24 cellular contexts compared by ENCODE assay signal in genomic region chr7:155585956-155586355, GRCh38. TPM values are rescaled to one million over a fixed set of nuclear protein-coding genes. Genes with fewer than 3 reads are reported as not detected.
A peak's percentile ranks its signal among the peaks of the same experiment; 100 is the strongest.
DNase-seq lines count a peak whose midpoint lies in the region; ATAC-seq and TF ChIP-seq lines count a peak whose summit lies in the region.
"Had no signal": no experiment of that assay in that cellular context is flagged by ENCODE, and none has a peak within 500 bp of the region (broad histone marks: within the 10 kb centered on the region; RNA-seq: fewer than 3 reads in every experiment).

No MANE protein-coding gene starts in this region.

- 96% methylated on average over 6 of the region's 6 CpGs; no CpG with 5 or more reads in 1 of the 2 experiments for WGBS in endodermal cell (ENCODE audit: insufficient coverage in 1 of 2, insufficient read length in 1 of 2), 2 experiments
- WGBS in trophoblast cell (ENCODE audit: extremely low coverage, insufficient coverage, insufficient read length), result no CpG with 5 or more reads among the region's 6 CpGs

- no peak overlapping the region for H3K14ac ChIP-seq in trophoblast cell (ENCODE audit: low read length)

- H3K27ac ChIP-seq in HEK293 (ENCODE audit: extremely low read depth, low read depth, low read length), result no peak overlapping the region
- H3K27ac ChIP-seq in endodermal cell (ENCODE audit: low read depth, low read length), result no peak overlapping the region
- no peak overlapping the region for H3K27ac ChIP-seq in trophoblast cell (ENCODE audit: low read depth, low read length)
- no peak overlapping the region for H3K27ac ChIP-seq in CD8-positive, alpha-beta memory T cell (ENCODE audit: low read depth, low read length)
- H3K27ac ChIP-seq: GM23248 had no signal

- H2AK5ac ChIP-seq in trophoblast cell (ENCODE audit: low read length), result no peak overlapping the region

- no peak overlapping the region for H4K12ac ChIP-seq in trophoblast cell (ENCODE audit: low read depth, low read length)

- H4K91ac ChIP-seq in trophoblast cell (ENCODE audit: low read depth, low read length), result no peak overlapping the region

- intact Hi-C loops in CD14-positive monocyte (cut with micrococcal nuclease), result no loop called here

- DNase-seq in CD14-positive monocyte (ENCODE audit: low spot score), result no peak
- DNase-seq in endodermal cell, result peak; percentile 20
- DNase-seq in trophoblast cell, result no peak
- DNase-seq in NCI-H1092 (lab: John Stamatoyannopoulos, UW), result no peak
- DNase-seq in CD8-positive, alpha-beta memory T cell, result no peak
- DNase-seq in activated naive CD8-positive, alpha-beta T cell treated with anti-CD3 and anti-CD28 coated beads, Interleukin-2, amount 50 U/mL, for 24 hours, result no peak
- DNase-seq: Calu3; CD8-positive, alpha-beta T cell; DMS153; GM23248; MG63; NCI-H2081; NCI-H2171; NCI-H446 treated with DMSO at 0.1 percent for 48 hours; PC-3; SHP77 had no signal

- no peaks in the 10 kb centered on the region for H3K79me2 ChIP-seq in trophoblast cell (ENCODE audit: control insufficient read depth, insufficient read depth, low read length, poor library complexity)

- H3K23ac ChIP-seq in trophoblast cell (ENCODE audit: low read length), result peak overlapping the region; percentile 34

- no peak overlapping the region for H3K9ac ChIP-seq in endodermal cell (ENCODE audit: extremely low read depth, low read length, poor library complexity, severe bottlenecking)
- no peak overlapping the region for H3K9ac ChIP-seq in trophoblast cell (ENCODE audit: low read length)
- H3K9ac ChIP-seq: GM23248 had no signal

- H3K27me3 ChIP-seq in endodermal cell (ENCODE audit: control insufficient read depth, insufficient read depth, low read length, poor library complexity, severe bottlenecking) (peaks cover 12% of the 10 kb centered on the region), trophoblast cell (ENCODE audit: insufficient read depth, low read length) (peaks cover 4% of the 10 kb centered on the region)
- peaks cover 3% of the 10 kb centered on the region for H3K27me3 ChIP-seq in CD8-positive, alpha-beta memory T cell (ENCODE audit: insufficient read depth, low read length, poor library complexity, severe bottlenecking)
- H3K27me3 ChIP-seq: MG63 had no signal

- H3K9me3 Mint-ChIP-seq in CD14-positive monocyte (peaks cover 0 to 4% (median 0%) of the 10 kb centered on the region in 7 donors), endodermal cell (no peaks in the 10 kb centered on the region)
- no peaks in the 10 kb centered on the region for H3K9me3 Mint-ChIP-seq in CD8-positive, alpha-beta memory T cell
- no peaks in the 10 kb centered on the region for H3K9me3 Mint-ChIP-seq in activated naive CD8-positive, alpha-beta T cell treated with anti-CD3 and anti-CD28 coated beads, Interleukin-2, amount 50 U/mL, for 24 hours
- H3K9me3 Mint-ChIP-seq: CD8-positive, alpha-beta T cell; H9 had no signal

- no peaks in the 10 kb centered on the region for H3K79me1 ChIP-seq in trophoblast cell (ENCODE audit: low read length)

- H3K4me2 ChIP-seq in trophoblast cell (ENCODE audit: low read length), result no peak overlapping the region

- POLR2A ChIA-PET in HEK293 (lab: Yijun Ruan, JAX), result no interaction called here
- POLR2A ChIA-PET in CD8-positive, alpha-beta memory T cell (lab: Charles Lee), result no interaction called here

- peak overlapping the region in 5 of 7 donors; percentile 24 to 61 (median 55) for H3K27ac Mint-ChIP-seq in CD14-positive monocyte
- H3K27ac Mint-ChIP-seq in endodermal cell, result no peak overlapping the region
- no peak overlapping the region for H3K27ac Mint-ChIP-seq in CD8-positive, alpha-beta memory T cell
- H3K27ac Mint-ChIP-seq in activated naive CD8-positive, alpha-beta T cell treated with anti-CD3 and anti-CD28 coated beads, Interleukin-2, amount 50 U/mL, for 24 hours, result no peak overlapping the region
- H3K27ac Mint-ChIP-seq: CD8-positive, alpha-beta T cell; H9 had no signal

- H3K27me3 Mint-ChIP-seq in CD14-positive monocyte (ENCODE audit: low read depth in 3 of 3) (peaks cover 1 to 8% (median 2%) of the 10 kb centered on the region in 3 donors), endodermal cell (ENCODE audit: insufficient read depth) (peaks cover 16% of the 10 kb centered on the region)
- H3K27me3 Mint-ChIP-seq in CD8-positive, alpha-beta memory T cell, result peaks cover 14 to 41% of the 10 kb centered on the region in 2 donors
- H3K27me3 Mint-ChIP-seq in activated naive CD8-positive, alpha-beta T cell treated with anti-CD3 and anti-CD28 coated beads, Interleukin-2, amount 50 U/mL, for 24 hours, result peaks cover 48% of the 10 kb centered on the region

- no peak overlapping the region for H3K18ac ChIP-seq in trophoblast cell (ENCODE audit: low read length)

- H2AFZ ChIP-seq in trophoblast cell (ENCODE audit: insufficient read depth, low read length, poor library complexity), result no peak overlapping the region
- H2AFZ ChIP-seq: GM23248 had no signal

- no peak overlapping the region for H4K8ac ChIP-seq in trophoblast cell (ENCODE audit: low read depth, low read length)

- H3K4me1 ChIP-seq in HEK293 (ENCODE audit: control insufficient read depth, insufficient read depth, low read length), result no peaks in the 10 kb centered on the region
- no peaks in the 10 kb centered on the region for H3K4me1 ChIP-seq in endodermal cell (ENCODE audit: control insufficient read depth, insufficient read depth, low read length)
- peaks cover 0 to 6% of the 10 kb centered on the region in 2 experiments for H3K4me1 ChIP-seq in trophoblast cell (ENCODE audit: control insufficient read depth in 1 of 2, insufficient read depth in 2 of 2, low read length in 2 of 2)
- H3K4me1 ChIP-seq in CD8-positive, alpha-beta memory T cell (ENCODE audit: insufficient read depth, low read length), result no peaks in the 10 kb centered on the region

- H3K36me3 Mint-ChIP-seq in CD14-positive monocyte (no peaks in the 10 kb centered on the region), endodermal cell (ENCODE audit: low read depth) (no peaks in the 10 kb centered on the region)
- H3K36me3 Mint-ChIP-seq in CD8-positive, alpha-beta memory T cell, result no peaks in the 10 kb centered on the region
- no peaks in the 10 kb centered on the region for H3K36me3 Mint-ChIP-seq in activated naive CD8-positive, alpha-beta T cell treated with anti-CD3 and anti-CD28 coated beads, Interleukin-2, amount 50 U/mL, for 24 hours (ENCODE audit: low read depth)
- H3K36me3 Mint-ChIP-seq: CD8-positive, alpha-beta T cell had no signal

- TF ChIP-seq CTCF in CD14-positive monocyte (IDR thresholded peaks at IDR 0.05), result no peak
- no peak for TF ChIP-seq CTCF in HEK293 (tag by site-specific recombination; IDR thresholded peaks at IDR 0.05)
- no peak for TF ChIP-seq CTCF in endodermal cell (conservative IDR thresholded peaks at IDR 0.05)

- H3K36me3 ChIP-seq in HEK293 (ENCODE audit: control insufficient read depth in 2 of 2, insufficient read depth in 1 of 2, low read length in 2 of 2) (no peaks in the 10 kb centered on the region), endodermal cell (ENCODE audit: control insufficient read depth, insufficient read depth, low read length) (no peaks in the 10 kb centered on the region), trophoblast cell (ENCODE audit: control insufficient read depth in 1 of 2, insufficient read depth in 2 of 2, low read length in 2 of 2) (no peaks in the 10 kb centered on the region)
- H3K36me3 ChIP-seq in CD8-positive, alpha-beta memory T cell (ENCODE audit: insufficient read depth, low read length), result no peaks in the 10 kb centered on the region
- H3K36me3 ChIP-seq: MG63 had no signal

- peaks cover 52% of the 10 kb centered on the region for H3K4me1 Mint-ChIP-seq in CD14-positive monocyte
- H3K4me1 Mint-ChIP-seq in endodermal cell, result peaks cover 3% of the 10 kb centered on the region
- no peaks in the 10 kb centered on the region for H3K4me1 Mint-ChIP-seq in CD8-positive, alpha-beta memory T cell
- peaks cover under 1% of the 10 kb centered on the region for H3K4me1 Mint-ChIP-seq in activated naive CD8-positive, alpha-beta T cell treated with anti-CD3 and anti-CD28 coated beads, Interleukin-2, amount 50 U/mL, for 24 hours

- H3K4me3 Mint-ChIP-seq in CD14-positive monocyte (no peak overlapping the region), endodermal cell (no peak overlapping the region)
- H3K4me3 Mint-ChIP-seq in CD8-positive, alpha-beta memory T cell, result no peak overlapping the region
- no peak overlapping the region for H3K4me3 Mint-ChIP-seq in activated naive CD8-positive, alpha-beta T cell treated with anti-CD3 and anti-CD28 coated beads, Interleukin-2, amount 50 U/mL, for 24 hours
- H3K4me3 Mint-ChIP-seq: CD8-positive, alpha-beta T cell; H9 had no signal

- H2BK5ac ChIP-seq in trophoblast cell (ENCODE audit: low read depth, low read length, poor library complexity), result no peak overlapping the region

- CTCF ChIA-PET in HEK293 (lab: Yijun Ruan, JAX), result interaction anchor here (0.8 to 3.2 kb wide), 4 partner anchors 12 to 170 kb away, joined by 3 to 32 read pairs (median 4); no protein-coding TSS in a partner anchor
- CTCF ChIA-PET in CD8-positive, alpha-beta memory T cell (lab: Charles Lee), result interaction anchor here (3.4 kb wide), 1 partner anchor 12 kb away, joined by 16 read pairs; no protein-coding TSS in a partner anchor

- ATAC-seq in activated naive CD8-positive, alpha-beta T cell treated with anti-CD3 and anti-CD28 coated beads, Interleukin-2, amount 50 U/mL, for 24 hours, result no peak
- ATAC-seq: CD8-positive, alpha-beta T cell; HepG2 had no signal

- H3K9me3 ChIP-seq in HEK293 (ENCODE audit: control insufficient read depth, insufficient read depth, low read depth, low read length), result no peaks in the 10 kb centered on the region
- H3K9me3 ChIP-seq in endodermal cell (ENCODE audit: control insufficient read depth, low read length), result no peaks in the 10 kb centered on the region
- no peaks in the 10 kb centered on the region for H3K9me3 ChIP-seq in trophoblast cell (ENCODE audit: insufficient read depth, low read depth, low read length)
- no peaks in the 10 kb centered on the region for H3K9me3 ChIP-seq in CD8-positive, alpha-beta memory T cell (ENCODE audit: low read length)
- H3K9me3 ChIP-seq: MG63 had no signal

- no peak overlapping the region for H3K4ac ChIP-seq in trophoblast cell (ENCODE audit: low read depth, low read length)

- no peak overlapping the region for H2BK12ac ChIP-seq in trophoblast cell (ENCODE audit: low read length)

- no peak overlapping the region for H3K4me3 ChIP-seq in HEK293 (ENCODE audit: low read depth, low read length)
- no peak overlapping the region for H3K4me3 ChIP-seq in endodermal cell (ENCODE audit: low read length)
- H3K4me3 ChIP-seq in trophoblast cell (ENCODE audit: low read depth, low read length), result no peak overlapping the region
- H3K4me3 ChIP-seq in CD8-positive, alpha-beta memory T cell (ENCODE audit: low read length), result no peak overlapping the region
- H3K4me3 ChIP-seq: GM23248, K562, MG63 had no signal

- no peak overlapping the region for H2BK120ac ChIP-seq in trophoblast cell (ENCODE audit: insufficient read depth, low read length, poor library complexity)

RNA-seq across cellular contexts. Expression of gene CNPY1, which starts 39.6 kb away (rescaled TPM):
- not detected for polyA plus RNA-seq in CD14-positive monocyte
- under 1 TPM in 1 of 2 donors, not detected in 1; 0.33 TPM for total RNA-seq in endodermal cell
- polyA plus RNA-seq in endodermal cell (2013, experiment 1 of 2), result 18.5 TPM
- polyA plus RNA-seq in endodermal cell (2013, experiment 2 of 2), result 22.2 TPM
- not detected in 2 replicates for polyA plus RNA-seq in trophoblast cell (2013)
- not detected for total RNA-seq in CD8-positive, alpha-beta memory T cell
- not detected for polyA plus RNA-seq in CD8-positive, alpha-beta memory T cell
- total RNA-seq: Calu3; CD8-positive, alpha-beta T cell; G401; GM23248; H9; HepG2; K562; LHCN-M2; PC-3; RPMI7951 had no signal
- polyA plus RNA-seq: BJ, GM23248, HepG2, K562 had no signal

RNA-seq across cellular contexts. Expression of gene RBM33, which starts 58.5 kb away (rescaled TPM):
- 10 to 100 TPM; 15.0 to 22.2 TPM for polyA plus RNA-seq in CD14-positive monocyte
- total RNA-seq in endodermal cell, result 10 to 100 TPM; 86.8 to 87.1 TPM
- 45.7 TPM for polyA plus RNA-seq in endodermal cell (2013, experiment 1 of 2)
- 47.6 TPM for polyA plus RNA-seq in endodermal cell (2013, experiment 2 of 2)
- 28.0 and 29.0 TPM in 2 replicates for polyA plus RNA-seq in trophoblast cell (2013)
- 10 to 100 TPM; 68.7 to 71.6 TPM for total RNA-seq in CD8-positive, alpha-beta memory T cell
- 68.5 TPM for polyA plus RNA-seq in CD8-positive, alpha-beta memory T cell

Comparison
In these comparisons a context has a peak if more than half of its experiments do, and no peak if none do; other contexts are left out.
1. H3K27ac Mint-ChIP-seq: peak in CD14-positive monocyte (5 of 7); none in endodermal cell (single experiment), CD8-positive, alpha-beta memory T cell (0 of 8) and activated naive CD8-positive, alpha-beta T cell treated with anti-CD3 and anti-CD28 coated beads, Interleukin-2, amount 50 U/mL, for 24 hours (single experiment).